2 cellular contexts compared by ENCODE assay signal in genomic region chr1:232764458-232765231, GRCh38.
TF ChIP-seq lines count a peak whose summit lies in the region.

No MANE protein-coding gene starts in this region.

TF ChIP-seq in SK-N-SH, 30 proteins besides CTCF, POLR2A, EP300 and RAD21 (continued from another document):
- no peak for TF ChIP-seq MAX (IDR thresholded peaks at IDR 0.05; ENCODE audit: low read depth)
- TF ChIP-seq GABPA (IDR thresholded peaks at IDR 0.05; ENCODE audit: low read depth), result no peak
- no peak for TF ChIP-seq NRF1 (IDR thresholded peaks at IDR 0.05; ENCODE audit: low read depth, low read length)
- no peak for TF ChIP-seq NFIC (IDR thresholded peaks at IDR 0.05; ENCODE audit: borderline replicate concordance)
- TF ChIP-seq FOXJ3 (CRISPR knock-in tag; IDR thresholded peaks at IDR 0.05), result no peak
- TF ChIP-seq ELF1 (IDR thresholded peaks at IDR 0.05), result no peak
- TF ChIP-seq RFX5 (IDR thresholded peaks at IDR 0.05; ENCODE audit: low read length), result no peak
- no peak for TF ChIP-seq FOXM1 (IDR thresholded peaks at IDR 0.05; ENCODE audit: low read depth)
- TF ChIP-seq JUND (IDR thresholded peaks at IDR 0.05), result no peak
- TF ChIP-seq PBX3 (IDR thresholded peaks at IDR 0.05), result no peak

TF ChIP-seq in SK-N-SH treated with all-trans-retinoic acid at 6 μM for 48 hours, 23 proteins besides CTCF, POLR2A, EP300 and RAD21 (continued from another document):
- TF ChIP-seq PATZ1 (CRISPR knock-in tag; IDR thresholded peaks at IDR 0.05; ENCODE audit: borderline replicate concordance), result no peak
- TF ChIP-seq OSR1 (CRISPR knock-in tag; IDR thresholded peaks at IDR 0.05), result no peak
TF ChIP-seq in SK-N-SH treated with all-trans-retinoic acid at 6 μM for 48 hours: peak in this region for 0.
